29 cellular contexts compared by ENCODE assay signal in the genomic region with DNA sequence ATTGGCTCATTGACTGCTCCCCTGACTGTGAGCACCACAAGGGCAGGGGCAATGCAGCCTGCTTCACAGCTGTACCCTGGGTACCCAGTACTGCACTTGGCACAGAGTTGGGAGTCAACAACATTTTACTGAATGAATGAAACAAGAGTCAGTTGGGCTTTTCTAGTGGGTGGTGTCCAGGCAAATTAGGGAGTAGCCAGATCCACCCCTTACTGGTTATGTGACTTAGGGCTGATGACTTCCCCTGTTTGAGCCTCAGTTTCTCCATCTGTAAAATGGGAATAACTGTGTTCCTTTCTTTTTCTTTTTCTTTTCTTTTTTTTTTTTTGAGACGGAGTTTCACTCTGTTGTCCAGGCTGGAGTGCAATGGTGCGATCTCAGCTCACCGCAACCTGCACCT. TPM values are rescaled to one million over a fixed set of nuclear protein-coding genes. Genes with fewer than 3 reads are reported as not detected.
DNase-seq lines count a peak whose midpoint lies in the region; ATAC-seq, FAIRE-seq and TF ChIP-seq lines count a peak whose summit lies in the region.
"Had no signal": no experiment of that assay in that cellular context is flagged by ENCODE, and none has a peak within 500 bp of the region (broad histone marks: within the 10 kb centered on the region; RNA-seq: fewer than 3 reads in every experiment).

No MANE protein-coding gene starts in this region.

- H3K79me2 ChIP-seq in H9 (ENCODE audit: insufficient read depth, low read length) (no peaks in the 10 kb centered on the region), K562 (ENCODE audit: control insufficient read depth, insufficient read depth, low read length) (peaks cover 5% of the 10 kb centered on the region; the same call in 1 of the 3 replicates)

- H3K79me1 ChIP-seq in H9 (ENCODE audit: insufficient read depth, low read depth, low read length, poor library complexity, severe bottlenecking) = no peaks in the 10 kb centered on the region

- no peak overlapping the region for H3K14ac ChIP-seq in H9 (ENCODE audit: insufficient read depth, low read length)

- H3K9ac ChIP-seq in H9 (ENCODE audit: extremely low read depth, insufficient read length, low read length) = no peak overlapping the region
- H3K9ac ChIP-seq in K562 (ENCODE audit: insufficient read depth in 1 of 2, low read depth in 2 of 2, low read length in 2 of 2) = no peak overlapping the region
- H3K9ac ChIP-seq: SK-N-SH had no signal

- H3K9me1 ChIP-seq in K562 (ENCODE audit: control insufficient read depth, insufficient read depth, low read length) = no peaks in the 10 kb centered on the region

- ATAC-seq in A549 (no peak), K562 (no peak), lower lobe of right lung (no peak)
- ATAC-seq: CD8-positive, alpha-beta T cell; HCT116 had no signal

- no peak overlapping the region for H3K23ac ChIP-seq in H9 (ENCODE audit: insufficient read length, low read depth, low read length)

- DNase-seq in A549 (ENCODE audit: low read depth in 1 of 2, low spot score in 1 of 2) (no peak), H9 (no peak), K562 (ENCODE audit: extremely low read depth in 1 of 4, low spot score in 3 of 4) (no peak), mesothelial cell of epicardium (ENCODE audit: low spot score in 2 of 2, unreplicated experiment in 2 of 2) (no peak), NCI-H748 (lab: John Stamatoyannopoulos, UW; ENCODE audit: unreplicated experiment) (no peak), lower lobe of right lung (no peak)
- DNase-seq in activated T-helper 1 cell treated with anti-CD3 and anti-CD28 coated beads, Interleukin-12 subunit alpha, Interleukin-12 subunit beta, Interleukin-2, Interleukin-4 antibody, amounts not matched to agents 30 ng/mL and 10 ng/mL and 1 ng/mL, durations not matched to agents 14 hours and 24 hours and 36 hours (ENCODE audit: low spot score) = no peak
- no peak for DNase-seq in central memory CD4-positive, alpha-beta T cell
- DNase-seq: AML-193; Caco-2; CD8-positive, alpha-beta T cell; DMS79; GF-D8; GOT3; Kasumi-1; NCI-H1092 treated with DMSO at 0.1 percent for 48 hours; NCI-H1436 treated with DMSO at 0.1 percent for 48 hours; NCI-H187 treated with DMSO at 0.1 percent for 48 hours; NCI-H524; NCI-H774; SIG-M5; SK-N-SH had no signal

- H3K9me3 ChIP-seq in A549 (peaks cover 10% of the 10 kb centered on the region; the same call in 1 of the 3 replicates), H9 (ENCODE audit: control insufficient read depth, low read depth, low read length) (no peaks in the 10 kb centered on the region), K562 (replicated peaks; ENCODE audit: control insufficient read depth, insufficient read depth, low read depth, low read length) (no peaks in the 10 kb centered on the region), lower lobe of right lung (no peaks in the 10 kb centered on the region)
- H3K9me3 ChIP-seq: Caco-2, SK-N-SH had no signal

- H3K36me3 ChIP-seq in K562 (ENCODE audit: control insufficient read depth, insufficient read depth, low read length) = peaks cover 6% of the 10 kb centered on the region; the same call in 1 of the 3 replicates
- H3K36me3 ChIP-seq in lower lobe of right lung = peaks cover 8% of the 10 kb centered on the region

- TF ChIP-seq EP300 in A549 (IDR thresholded peaks at IDR 0.05) (no peak), K562 (IDR thresholded peaks at IDR 0.05; ENCODE audit: low read length) (no peak)

- CTCF ChIA-PET in A549 (lab: Yijun Ruan, JAX) (interaction anchor here (0.6 to 5.3 kb wide), 6 partner anchors 9 to 651 kb away, joined by 3 to 44 read pairs (median 4); no protein-coding TSS in a partner anchor), K562 (lab: Yijun Ruan, JAX; ENCODE audit: low intra/inter-chr PET ratio) (no interaction called here)

- H4K91ac ChIP-seq in H9 (ENCODE audit: insufficient read length, low read depth, low read length) = no peak overlapping the region

- POLR2A ChIA-PET in A549 (lab: Yijun Ruan, JAX) = interaction anchor here (1.5 kb wide), 1 partner anchor 83 kb away, joined by 4 read pairs; no protein-coding TSS in a partner anchor
- POLR2A ChIA-PET in K562 (lab: Yijun Ruan, JAX) = interaction anchor here (0.6 kb wide), 1 partner anchor 88 kb away, joined by 3 read pairs; no protein-coding TSS in a partner anchor

- H2BK120ac ChIP-seq in H9 (ENCODE audit: low read depth, low read length, poor library complexity, severe bottlenecking) = no peak overlapping the region

- H3K27ac Mint-ChIP-seq in H9 = peak overlapping the region in 1 of 3 experiments; percentile 86; a peak in 2 of 7 replicates
- peak overlapping the region; percentile 30 for H3K27ac Mint-ChIP-seq in mesothelial cell of epicardium
- H3K27ac Mint-ChIP-seq in activated T-helper 1 cell treated with anti-CD3 and anti-CD28 coated beads, Interleukin-12 subunit alpha, Interleukin-12 subunit beta, Interleukin-2, Interleukin-4 antibody, amounts not matched to agents 30 ng/mL and 10 ng/mL and 1 ng/mL, durations not matched to agents 14 hours and 24 hours and 36 hours = no peak overlapping the region
- H3K27ac Mint-ChIP-seq: CD8-positive, alpha-beta T cell had no signal

- H3K4me1 ChIP-seq in A549 = peaks cover 30% of the 10 kb centered on the region
- peaks cover 5% of the 10 kb centered on the region; the same call in 1 of the 2 replicates for H3K4me1 ChIP-seq in H9 (ENCODE audit: insufficient read depth, low read length)
- peaks cover 0 to under 1% of the 10 kb centered on the region in 2 experiments; a peak in 2 of 5 replicates for H3K4me1 ChIP-seq in K562 (replicated peaks in 1 of 2; ENCODE audit: control insufficient read depth in 2 of 2, insufficient read depth in 2 of 2, low read length in 2 of 2)
- peaks cover 18% of the 10 kb centered on the region for H3K4me1 ChIP-seq in lower lobe of right lung

- H4K8ac ChIP-seq in H9 (replicated peaks; ENCODE audit: insufficient read length, low read depth, low read length) = no peak overlapping the region

- H3K27ac ChIP-seq in A549 (peak overlapping the region; percentile 74 to 86; a peak in 5 of 6 replicates), H9 (ENCODE audit: insufficient read length, low read depth, low read length) (no peak overlapping the region), K562 (ENCODE audit: extremely low read depth, low read depth, low read length) (no peak overlapping the region), lower lobe of right lung (no peak overlapping the region)
- H3K27ac ChIP-seq: BLaER1 treated with 17β-estradiol and CSF1 and Interleukin-3, amounts not matched to agents 10 nM and 100 nM had no signal

- H3K4ac ChIP-seq in H9 (ENCODE audit: low read depth, low read length) = no peak overlapping the region

- no peak overlapping the region for H3K4me2 ChIP-seq in A549
- H3K4me2 ChIP-seq in H9 (ENCODE audit: insufficient read depth, insufficient read length, low read length) = no peak overlapping the region
- no peak overlapping the region for H3K4me2 ChIP-seq in K562 (ENCODE audit: insufficient read depth, low read length)
- H3K4me2 ChIP-seq: BLaER1 treated with 17β-estradiol and CSF1 and Interleukin-3, amounts not matched to agents 10 nM and 100 nM; SK-N-SH had no signal

- H3K27me3 ChIP-seq in H9 (ENCODE audit: insufficient read depth, low read length) (no peaks in the 10 kb centered on the region), K562 (ENCODE audit: control insufficient read depth in 2 of 2, insufficient read depth in 2 of 2, low read length in 2 of 2) (no peaks in the 10 kb centered on the region), lower lobe of right lung (ENCODE audit: low read depth) (no peaks in the 10 kb centered on the region)
- H3K27me3 ChIP-seq: BLaER1 treated with 17β-estradiol and CSF1 and Interleukin-3, amounts not matched to agents 10 nM and 100 nM had no signal

- no peak overlapping the region for H3K18ac ChIP-seq in H9 (ENCODE audit: insufficient read length, low read depth, low read length)

- H2AFZ ChIP-seq in H9 (ENCODE audit: low read length) (no peak overlapping the region), K562 (ENCODE audit: low read depth, low read length) (no peak overlapping the region)

- no peak overlapping the region for H2BK15ac ChIP-seq in H9 (ENCODE audit: low read depth, low read length)

- H3K23me2 ChIP-seq in H9 (ENCODE audit: insufficient read length, low read depth, low read length, poor library complexity, severe bottlenecking) = no peaks in the 10 kb centered on the region

- intact Hi-C loops in K562 (cut with micrococcal nuclease) (no loop called here), lower lobe of right lung (cut with DNase I) (no loop called here)
- intact Hi-C loops in activated T-helper 1 cell treated with anti-CD3 and anti-CD28 coated beads, Interleukin-12 subunit alpha, Interleukin-12 subunit beta, Interleukin-2, Interleukin-4 antibody, amounts not matched to agents 30 ng/mL and 10 ng/mL and 1 ng/mL, durations not matched to agents 14 hours and 24 hours and 36 hours (cut with micrococcal nuclease) = no loop called here

- TF ChIP-seq RAD21 in A549 (conservative IDR thresholded peaks at IDR 0.05 in 1 of 2, IDR thresholded peaks at IDR 0.05 in 1 of 2) (no peak), K562 (CRISPR knock-in tag; conservative IDR thresholded peaks at IDR 0.05 in 1 of 2, IDR thresholded peaks at IDR 0.05 in 1 of 2) (no peak)

- H3K27me3 Mint-ChIP-seq in H9 (ENCODE audit: low read depth) (no peaks in the 10 kb centered on the region; the same call in 1 of the 2 replicates), mesothelial cell of epicardium (ENCODE audit: low read depth) (no peaks in the 10 kb centered on the region)
- H3K27me3 Mint-ChIP-seq in activated T-helper 1 cell treated with anti-CD3 and anti-CD28 coated beads, Interleukin-12 subunit alpha, Interleukin-12 subunit beta, Interleukin-2, Interleukin-4 antibody, amounts not matched to agents 30 ng/mL and 10 ng/mL and 1 ng/mL, durations not matched to agents 14 hours and 24 hours and 36 hours (ENCODE audit: insufficient read depth) = no peaks in the 10 kb centered on the region

- H2BK12ac ChIP-seq in H9 (ENCODE audit: insufficient read length, low read depth, low read length) = peak overlapping the region; percentile 2

- TF ChIP-seq POLR2A in A549 (IDR thresholded peaks at IDR 0.05; ENCODE audit: low read length) (no peak), K562 (conservative IDR thresholded peaks at IDR 0.05) (no peak)

- H3K56ac ChIP-seq in H9 (ENCODE audit: insufficient read length, low read depth, low read length) = no peak overlapping the region

- 82% methylated on average over 3 of the region's 3 CpGs for WGBS in A549 (ENCODE audit: missing lambda C conversion rate)
- WGBS in H9 (ENCODE audit: extremely low coverage, insufficient read length, low lambda C conversion rate) = no CpG with 5 or more reads among the region's 3 CpGs
- WGBS in K562 (ENCODE audit: insufficient coverage, low coverage, missing lambda C conversion rate) = 100% methylated on average over 1 of the region's 3 CpGs

- no peak overlapping the region for H2AK5ac ChIP-seq in H9 (ENCODE audit: insufficient read length, low read length)

- no TSS peak for BruUV-seq in K562 (replicated peaks; lab: Mats Ljungman, UMichigan)

- H3K4me3 ChIP-seq in A549 = no peak overlapping the region
- H3K4me3 ChIP-seq in K562 = no peak overlapping the region
- H3K4me3 ChIP-seq in lower lobe of right lung = no peak overlapping the region
- H3K4me3 ChIP-seq: BLaER1 treated with 17β-estradiol and CSF1 and Interleukin-3, amounts not matched to agents 10 nM and 100 nM had no signal

- H3K4me3 Mint-ChIP-seq in H9 (no peak overlapping the region), mesothelial cell of epicardium (no peak overlapping the region)
- H3K4me3 Mint-ChIP-seq in activated T-helper 1 cell treated with anti-CD3 and anti-CD28 coated beads, Interleukin-12 subunit alpha, Interleukin-12 subunit beta, Interleukin-2, Interleukin-4 antibody, amounts not matched to agents 30 ng/mL and 10 ng/mL and 1 ng/mL, durations not matched to agents 14 hours and 24 hours and 36 hours = no peak overlapping the region
- H3K4me3 Mint-ChIP-seq: CD8-positive, alpha-beta T cell had no signal

- no peak overlapping the region for H2BK5ac ChIP-seq in H9 (ENCODE audit: insufficient read length, low read length)

- H4K5ac ChIP-seq in H9 (ENCODE audit: insufficient read length, low read depth, low read length) = no peak overlapping the region

- no peak overlapping the region for H2BK20ac ChIP-seq in H9 (ENCODE audit: low read depth, low read length, poor library complexity, severe bottlenecking)

- H3K9me3 Mint-ChIP-seq in H9 = no peaks in the 10 kb centered on the region; a peak in 1 of 5 replicates
- H3K9me3 Mint-ChIP-seq in mesothelial cell of epicardium = no peaks in the 10 kb centered on the region
- no peaks in the 10 kb centered on the region for H3K9me3 Mint-ChIP-seq in activated T-helper 1 cell treated with anti-CD3 and anti-CD28 coated beads, Interleukin-12 subunit alpha, Interleukin-12 subunit beta, Interleukin-2, Interleukin-4 antibody, amounts not matched to agents 30 ng/mL and 10 ng/mL and 1 ng/mL, durations not matched to agents 14 hours and 24 hours and 36 hours
- H3K9me3 Mint-ChIP-seq: CD8-positive, alpha-beta T cell had no signal

- H3K36me3 Mint-ChIP-seq in H9 (ENCODE audit: insufficient read depth in 1 of 3, low read depth in 3 of 3) (peaks cover 1 to 23% (median 12%) of the 10 kb centered on the region in 3 experiments), mesothelial cell of epicardium (peaks cover 17% of the 10 kb centered on the region)
- peaks cover 30% of the 10 kb centered on the region for H3K36me3 Mint-ChIP-seq in activated T-helper 1 cell treated with anti-CD3 and anti-CD28 coated beads, Interleukin-12 subunit alpha, Interleukin-12 subunit beta, Interleukin-2, Interleukin-4 antibody, amounts not matched to agents 30 ng/mL and 10 ng/mL and 1 ng/mL, durations not matched to agents 14 hours and 24 hours and 36 hours (ENCODE audit: low read depth)

- in situ Hi-C loops in K562 (cut with MboI) = no loop called here

- peaks cover 49 to 60% of the 10 kb centered on the region in 2 experiments for H3K4me1 Mint-ChIP-seq in H9
- H3K4me1 Mint-ChIP-seq in mesothelial cell of epicardium = peaks cover 29% of the 10 kb centered on the region
- peaks cover 21% of the 10 kb centered on the region for H3K4me1 Mint-ChIP-seq in activated T-helper 1 cell treated with anti-CD3 and anti-CD28 coated beads, Interleukin-12 subunit alpha, Interleukin-12 subunit beta, Interleukin-2, Interleukin-4 antibody, amounts not matched to agents 30 ng/mL and 10 ng/mL and 1 ng/mL, durations not matched to agents 14 hours and 24 hours and 36 hours (ENCODE audit: low read depth)

- no peaks in the 10 kb centered on the region for H4K20me1 ChIP-seq in H9 (ENCODE audit: control insufficient read depth, insufficient read depth, insufficient read length)
- H4K20me1 ChIP-seq in K562 (replicated peaks; ENCODE audit: control insufficient read depth, insufficient read depth, low read length) = no peaks in the 10 kb centered on the region; the same call in 1 of the 2 replicates

- TF ChIP-seq CTCF in A549 (IDR thresholded peaks at IDR 0.05) = no peak
- no peak for TF ChIP-seq CTCF in H9 (conservative IDR thresholded peaks at IDR 0.05)
- TF ChIP-seq CTCF in K562 (IDR thresholded peaks at IDR 0.05 in 2 of 3, conservative IDR thresholded peaks at IDR 0.05 in 1 of 3; ENCODE audit: insufficient read depth in 2 of 3, low read depth in 1 of 3, low read length in 3 of 3) = no peak
- no peak for TF ChIP-seq CTCF in mesothelial cell of epicardium (IDR thresholded peaks at IDR 0.05; ENCODE audit: unreplicated experiment)
- no peak for TF ChIP-seq CTCF in lower lobe of right lung (IDR thresholded peaks at IDR 0.05)

- FAIRE-seq in A549 (lab: Jason Lieb, UNC) = no peak
- FAIRE-seq in K562 (lab: Jason Lieb, UNC) = no peak
- FAIRE-seq: A204.1, GM12891, RCC 7860 had no signal

- H3T11ph ChIP-seq in H9 (ENCODE audit: low read length) = no peak overlapping the region

RNA-seq across cellular contexts. Expression of gene MIAT, which starts 23.1 kb away (rescaled TPM):
- polyA plus RNA-seq in A549 (2011; rRNA removed) (2.2 and 3.1 TPM in 2 replicates), A549 (2017; fragmentation: RNase III; extraction: RNeasy Plus Mini Kit Qiagen cat#74134 plus additional on column Dnase treatment) (1.1 to 2.2 TPM (median 1.5 TPM) in 3 replicates), K562 (2011; rRNA removed) (0.55 and 0.63 TPM in 2 replicates), K562 (2014; fragmentation: Illumina TruSeq; extraction: Trizol) (0.19 and 0.39 TPM in 2 replicates), K562 (2014; fragmentation: Nextera tagmentation; extraction: Ambion mirVana) (under 1 TPM; 0.03 to 0.04 TPM), K562 (2014; rRNA removed) (0.34 and 0.61 TPM in 2 replicates)
- 0.36 and 0.48 TPM in 2 replicates for polyA plus RNA-seq in A549 (2012; cell fraction: cytosol; rRNA removed)
- polyA plus RNA-seq in A549 (2012; cell fraction: nucleus; rRNA removed) = 2.7 and 4.2 TPM in 2 replicates
- polyA minus RNA-seq in A549 (2011; rRNA and poly(A)+ RNA removed) = 3.3 and 5.2 TPM in 2 replicates
- total RNA-seq in H9 (2021) (77.0 and 85.6 TPM in 2 replicates), K562 (2014; rRNA removed) (0.24 and 0.32 TPM in 2 replicates), K562 (2014; rRNA removed; fragmentation: Illumina TruSeq; extraction: Trizol) (0.35 and 0.58 TPM in 2 replicates), K562 (2015; rRNA removed; fragmentation: Illumina TruSeq; extraction: Trizol) (0.30 and 0.58 TPM in 2 replicates), K562 (2021) (0.63 and 0.93 TPM in 2 replicates), mesothelial cell of epicardium (6.6 to 7.0 TPM (median 6.7 TPM) in 3 replicates), lower lobe of right lung (6.8 TPM)
- total RNA-seq in K562 (2011; cell fraction: chromatin; rRNA removed; ENCODE audit: low replicate concordance) = 3.3 and 4.4 TPM in 2 replicates
- 2.5 TPM in 2 replicates for total RNA-seq in K562 (2011; cell fraction: nucleolus; rRNA removed)
- total RNA-seq in K562 (2011; cell fraction: nucleoplasm; rRNA removed) = 4.2 and 6.1 TPM in 2 replicates
- polyA plus RNA-seq in K562 (2011; cell fraction: cytosol; rRNA removed) = 0.21 and 0.40 TPM in 2 replicates
- 2.2 and 2.7 TPM in 2 replicates for polyA plus RNA-seq in K562 (2011; cell fraction: nucleus; rRNA removed)
- 0.68 and 0.78 TPM in 2 replicates for polyA plus RNA-seq in K562 (2012)
- 0.95 and 1.1 TPM in 2 replicates for polyA minus RNA-seq in K562 (2011; rRNA and poly(A)+ RNA removed)
- not detected in 2 replicates for polyA minus RNA-seq in K562 (2011; cell fraction: cytosol; rRNA and poly(A)+ RNA removed)
- polyA minus RNA-seq in K562 (2011; cell fraction: nucleus; rRNA and poly(A)+ RNA removed) = 1.6 TPM in 2 replicates
- 37.9 and 39.8 TPM in 2 replicates for total RNA-seq in activated T-helper 1 cell treated with anti-CD3 and anti-CD28 coated beads, Interleukin-12 subunit alpha, Interleukin-12 subunit beta, Interleukin-2, Interleukin-4 antibody, amounts not matched to agents 30 ng/mL and 10 ng/mL and 1 ng/mL, durations not matched to agents 14 hours and 24 hours and 36 hours

RNA-seq across cellular contexts. Expression of gene CRYBA4, which starts 58.7 kb away (rescaled TPM):
- polyA plus RNA-seq in A549 (2011; rRNA removed) (not detected in 2 replicates), A549 (2017; fragmentation: RNase III; extraction: RNeasy Plus Mini Kit Qiagen cat#74134 plus additional on column Dnase treatment) (not detected in 3 replicates), K562 (2011; rRNA removed) (1.7 and 1.9 TPM in 2 replicates), K562 (2014; fragmentation: Illumina TruSeq; extraction: Trizol) (0.59 and 0.60 TPM in 2 replicates), K562 (2014; fragmentation: Nextera tagmentation; extraction: Ambion mirVana) (1 to 10 TPM; 1.6 to 2.1 TPM), K562 (2014; rRNA removed) (0.93 and 2.1 TPM in 2 replicates)
- not detected in 2 replicates for polyA plus RNA-seq in A549 (2012; cell fraction: cytosol; rRNA removed)
- polyA plus RNA-seq in A549 (2012; cell fraction: nucleus; rRNA removed) = not detected in 2 replicates
- polyA minus RNA-seq in A549 (2011; rRNA and poly(A)+ RNA removed) = not detected in 2 replicates
- total RNA-seq in H9 (2021) (0.37 and 0.52 TPM in 2 replicates), K562 (2014; rRNA removed) (0.73 and 1.6 TPM in 2 replicates), K562 (2014; rRNA removed; fragmentation: Illumina TruSeq; extraction: Trizol) (0.32 and 0.76 TPM in 2 replicates), K562 (2015; rRNA removed; fragmentation: Illumina TruSeq; extraction: Trizol) (0.34 and 0.69 TPM in 2 replicates), K562 (2021) (3.3 and 3.9 TPM in 2 replicates), mesothelial cell of epicardium (not detected in 3 replicates), lower lobe of right lung (not detected)
- total RNA-seq in K562 (2011; cell fraction: chromatin; rRNA removed; ENCODE audit: low replicate concordance) = 0.56 TPM in 1 of 2 replicates, not detected in the other
- total RNA-seq in K562 (2011; cell fraction: nucleolus; rRNA removed) = 0.67 TPM in 1 of 2 replicates, not detected in the other
- not detected in 2 replicates for total RNA-seq in K562 (2011; cell fraction: nucleoplasm; rRNA removed)
- polyA plus RNA-seq in K562 (2011; cell fraction: cytosol; rRNA removed) = 0.47 and 1.5 TPM in 2 replicates
- polyA plus RNA-seq in K562 (2011; cell fraction: nucleus; rRNA removed) = 0.35 and 1.1 TPM in 2 replicates
- polyA plus RNA-seq in K562 (2012) = 1.7 and 2.1 TPM in 2 replicates
- polyA minus RNA-seq in K562 (2011; rRNA and poly(A)+ RNA removed) = not detected in 2 replicates
- polyA minus RNA-seq in K562 (2011; cell fraction: cytosol; rRNA and poly(A)+ RNA removed) = not detected in 2 replicates
- polyA minus RNA-seq in K562 (2011; cell fraction: nucleus; rRNA and poly(A)+ RNA removed) = not detected in 2 replicates
- not detected in 2 replicates for total RNA-seq in activated T-helper 1 cell treated with anti-CD3 and anti-CD28 coated beads, Interleukin-12 subunit alpha, Interleukin-12 subunit beta, Interleukin-2, Interleukin-4 antibody, amounts not matched to agents 30 ng/mL and 10 ng/mL and 1 ng/mL, durations not matched to agents 14 hours and 24 hours and 36 hours
- total RNA-seq: CD8-positive, alpha-beta T cell; HT-29; M059J had no signal
- polyA plus RNA-seq: SK-N-SH had no signal

Comparison
In these comparisons a context has a peak if more than half of its experiments do, and no peak if none do; other contexts are left out.
1. H3K27ac ChIP-seq: peak in A549 (2 of 2); none in H9 (single experiment), K562 (single experiment) and lower lobe of right lung (single experiment).
2. Of the 35 proteins assayed by ChIP-seq in both K562 and A549: peak only in K562: none; only in A549: KDM1A; in both: none; in neither: 34.